In genomic region chr20:50254466-50255079, GRCh38 we compare ENCODE assay signal across 3 cellular contexts.
A peak's percentile ranks its signal among the peaks of the same experiment; 100 is the strongest.
TF ChIP-seq lines count a peak whose summit lies in the region.

No MANE protein-coding gene starts in this region.

TF ChIP-seq in A549, 52 proteins besides CTCF, POLR2A, EP300 and RAD21 (continued from another document):
- TF ChIP-seq USF2 (IDR thresholded peaks at IDR 0.05) (peak; percentile 36; the same call in 1 of the 2 replicates), EHMT2 (IDR thresholded peaks at IDR 0.05; ENCODE audit: low read depth) (no peak)
TF ChIP-seq in A549: peak in this region for 2.

TF ChIP-seq in WTC11, 78 proteins besides CTCF, POLR2A, EP300 and RAD21:
- TF ChIP-seq ZNF532 (CRISPR knock-in tag; IDR thresholded peaks at IDR 0.05; ENCODE audit: borderline replicate concordance), result no peak
- 0 out of 2 replicates have a peak, but pooled peaks have one; percentile 35 for TF ChIP-seq ZNF121 (CRISPR knock-in tag; IDR thresholded peaks at IDR 0.05)
- TF ChIP-seq ZNF423 (CRISPR knock-in tag; IDR thresholded peaks at IDR 0.05), result no peak
- no peak for TF ChIP-seq ZNF317 (CRISPR knock-in tag; IDR thresholded peaks at IDR 0.05; ENCODE audit: borderline replicate concordance, low read depth)
- TF ChIP-seq SMAD3 (CRISPR knock-in tag; IDR thresholded peaks at IDR 0.05; ENCODE audit: borderline replicate concordance), result no peak
- TF ChIP-seq PREB (CRISPR knock-in tag; IDR thresholded peaks at IDR 0.05; ENCODE audit: borderline replicate concordance), result no peak
- no peak for TF ChIP-seq ZNF219 (CRISPR knock-in tag; IDR thresholded peaks at IDR 0.05; ENCODE audit: borderline replicate concordance)
- TF ChIP-seq STAT6 (CRISPR knock-in tag; conservative IDR thresholded peaks at IDR 0.05; ENCODE audit: low read depth), result no peak

TF ChIP-seq in SK-N-SH, 30 proteins besides CTCF, POLR2A, EP300 and RAD21:
- no peak for TF ChIP-seq REST (IDR thresholded peaks at IDR 0.05; ENCODE audit: low read depth, low read length)
- no peak for TF ChIP-seq GABPA (IDR thresholded peaks at IDR 0.05; ENCODE audit: low read depth)
- TF ChIP-seq RXRA (IDR thresholded peaks at IDR 0.05; ENCODE audit: borderline replicate concordance, low read depth), result no peak
- TF ChIP-seq RCOR1 (IDR thresholded peaks at IDR 0.05; ENCODE audit: low read length), result no peak
- TF ChIP-seq ZBTB33 (IDR thresholded peaks at IDR 0.05; ENCODE audit: borderline replicate concordance, low read depth), result no peak
- TF ChIP-seq CHD2 (IDR thresholded peaks at IDR 0.05; ENCODE audit: low read length, partially characterized antibody), result no peak
- TF ChIP-seq MEF2A (IDR thresholded peaks at IDR 0.05; ENCODE audit: borderline replicate concordance, low read depth), result no peak
- TF ChIP-seq USF2 (IDR thresholded peaks at IDR 0.05; ENCODE audit: borderline replicate concordance, low read depth, low read length), result no peak
- no peak for TF ChIP-seq SMC3 (IDR thresholded peaks at IDR 0.05; ENCODE audit: low read depth, low read length)
